ENCODE assay signal across 24 cellular contexts in genomic region chr4:3598695-3599227, GRCh38.
"Had no signal": no experiment of that assay in that cellular context is flagged by ENCODE, and none has a peak within 500 bp of the region (broad histone marks: within the 10 kb centered on the region; RNA-seq: fewer than 3 reads in every experiment).

No MANE protein-coding gene starts in this region.

- FAIRE-seq: keratinocyte had no signal

- H3K79me2 ChIP-seq: hepatocyte had no signal

- H3K4me1 ChIP-seq: heart right ventricle, left lung, lower lobe of right lung, right atrium auricular region, stomach, suprapubic skin, tibial artery, vagina had no signal

- H2AFZ ChIP-seq: hepatocyte had no signal

- H3K27ac ChIP-seq: heart right ventricle, hepatocyte, left lung, lower lobe of right lung, right atrium auricular region, skin epidermis, stomach, suprapubic skin, thoracic aorta, tibial artery, vagina had no signal

- H3K9me3 ChIP-seq: lower lobe of right lung, mucosa of descending colon, right atrium auricular region, suprapubic skin, thoracic aorta, vagina had no signal

- H3K36me3 ChIP-seq: heart right ventricle, left lung, lower lobe of right lung, right atrium auricular region, stomach, suprapubic skin, thoracic aorta, tibial artery, vagina had no signal

- H3K4me2 ChIP-seq: hepatocyte had no signal

- DNase-seq: heart right ventricle; left colon; left lung; lower lobe of right lung; mammary epithelial cell; mesendoderm; midbrain; mucosa of descending colon; naive thymus-derived CD4-positive, alpha-beta T cell; stimulated activated CD4-positive, alpha-beta T cell treated with anti-CD3 and anti-CD28 coated beads, Interleukin-12 subunit alpha, Interleukin-12 subunit beta, amount 100 ng/mL, for 4 hours; stimulated activated CD4-positive, alpha-beta T cell treated with anti-CD3 and anti-CD28 coated beads, Interleukin-15, amount 100 ng/mL, for 24 hours; stimulated activated CD4-positive, alpha-beta T cell treated with anti-CD3 and anti-CD28 coated beads, Interleukin-2, amount 100 ng/mL, for 24 hours; stimulated activated CD4-positive, alpha-beta T cell treated with anti-CD3 and anti-CD28 coated beads, Interleukin-4, amount 100 ng/mL, for 1 hour; stimulated activated naive B cell treated with anti-CD40 and anti-IgM and Interleukin-4, amounts not matched to agents 10 μg/mL and 1 μg/mL and 100 μg/mL, for 72 hours; stimulated activated naive CD8-positive, alpha-beta T cell treated with anti-CD3 and anti-CD28 coated beads, Interleukin-15, Interleukin-2, amounts not matched to agents 100 U/mL and 50 U/mL, for 24 hours; stomach; tibial artery had no signal

- H3K4me3 ChIP-seq: heart right ventricle, hepatocyte, left lung, lower lobe of right lung, mucosa of descending colon, right atrium auricular region, skin epidermis, stomach, suprapubic skin, thoracic aorta, tibial artery, vagina had no signal

- H3K27me3 ChIP-seq: hepatocyte, right atrium auricular region, vagina had no signal
